Comparison of ENCODE assay signal across 7 cellular contexts in genomic region chr4:141711211-141711610, GRCh38.
DNase-seq lines count a peak whose midpoint lies in the region; ATAC-seq and TF ChIP-seq lines count a peak whose summit lies in the region.

No MANE protein-coding gene starts in this region.

- intact Hi-C loops in sigmoid colon (cut with DNase I): loop anchor here (5.0 kb wide), 1 partner anchor 364 kb away; no protein-coding TSS in a partner anchor

- 69 to 73% methylated on average over 1 of the region's 1 CpG for WGBS in sigmoid colon, 2 donors

- H3K4me1 Mint-ChIP-seq in effector memory CD8-positive, alpha-beta T cell (ENCODE audit: low read depth in 2 of 2): peaks cover 17 to 23% of the 10 kb centered on the region in 2 donors

- H3K9me3 Mint-ChIP-seq in effector memory CD8-positive, alpha-beta T cell: no peaks in the 10 kb centered on the region

- ATAC-seq in GM18519 (IDR thresholded peaks at IDR 0.05; ENCODE audit: low FRiP score, unreplicated experiment): peak; percentile 59
- ATAC-seq in effector memory CD8-positive, alpha-beta T cell (replicated peaks): peak; percentile 39

- peak in 3 of 4 experiments; percentile 37 to 55 (median 42) for TF ChIP-seq CTCF in sigmoid colon (IDR thresholded peaks at IDR 0.05)

- no peaks in the 10 kb centered on the region for H3K36me3 ChIP-seq in sigmoid colon

- DNase-seq in HT-29 (ENCODE audit: low spot score) (peak; percentile 43), sigmoid colon (no peak), activated gamma-delta T cell treated with Interleukin-2 at 50 U/mL for 16 hours (no peak), ecto neural progenitor cell (ENCODE audit: low spot score) (no peak), occipital lobe (lab: John Stamatoyannopoulos, UW) (no peak)
- no peak for DNase-seq in effector memory CD8-positive, alpha-beta T cell

- H3K4me3 ChIP-seq in sigmoid colon: no peak overlapping the region

- no peak for TF ChIP-seq EP300 in sigmoid colon (IDR thresholded peaks at IDR 0.05)

- no peaks in the 10 kb centered on the region for H3K36me3 Mint-ChIP-seq in effector memory CD8-positive, alpha-beta T cell (ENCODE audit: insufficient read depth)

- no peaks in the 10 kb centered on the region for H3K4me1 ChIP-seq in sigmoid colon

- H3K27me3 Mint-ChIP-seq in effector memory CD8-positive, alpha-beta T cell: no peaks in the 10 kb centered on the region

- H3K27ac ChIP-seq in sigmoid colon: no peak overlapping the region

- peaks cover 0 to 4% (median under 1%) of the 10 kb centered on the region in 4 donors for H3K9me3 ChIP-seq in sigmoid colon

- H3K27ac Mint-ChIP-seq in effector memory CD8-positive, alpha-beta T cell: no peak overlapping the region

- no peak for TF ChIP-seq POLR2A in sigmoid colon (IDR thresholded peaks at IDR 0.05)

- H3K27me3 ChIP-seq in sigmoid colon: no peaks in the 10 kb centered on the region

- H3K4me3 Mint-ChIP-seq in effector memory CD8-positive, alpha-beta T cell: no peak overlapping the region
